11 cellular contexts compared by ENCODE assay signal in the genomic region with DNA sequence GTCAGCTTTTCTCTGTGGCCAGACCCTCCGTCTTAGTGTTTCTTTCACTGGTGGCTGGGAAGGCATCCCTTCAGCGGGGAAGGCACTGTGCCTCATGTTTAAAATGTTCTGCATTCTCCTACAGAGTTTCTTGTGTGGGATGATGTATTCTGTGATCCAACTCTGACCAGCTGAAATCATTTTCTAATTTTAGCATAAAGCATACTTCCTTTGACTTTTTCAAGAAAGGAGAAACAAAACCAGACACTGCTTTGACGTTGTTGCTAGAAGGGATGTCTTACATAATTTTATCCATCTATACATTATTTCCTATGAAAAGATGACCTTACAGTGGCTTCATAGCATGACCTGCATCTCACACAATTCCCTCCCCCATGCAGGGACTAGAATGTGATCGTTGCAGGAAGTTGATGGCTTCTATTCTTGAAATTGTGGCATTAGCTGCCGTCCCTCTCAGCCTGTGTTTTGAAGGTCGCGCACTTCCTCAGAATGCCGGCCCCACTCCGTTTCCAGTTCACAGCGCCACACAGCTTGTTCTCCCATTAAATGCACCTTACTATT. TPM values are rescaled to one million over a fixed set of nuclear protein-coding genes. Genes with fewer than 3 reads are reported as not detected.
DNase-seq lines count a peak whose midpoint lies in the region; TF ChIP-seq lines count a peak whose summit lies in the region.
"Had no signal": no experiment of that assay in that cellular context is flagged by ENCODE, and none has a peak within 500 bp of the region (broad histone marks: within the 10 kb centered on the region; RNA-seq: fewer than 3 reads in every experiment).

No MANE protein-coding gene starts in this region.

- POLR2A ChIA-PET in activated CD4-positive, alpha-beta memory T cell treated with anti-CD3 and anti-CD28 coated beads, Interleukin-2, amount 10 ng/mL, durations not matched to agents 7 days and 5 days (lab: Charles Lee): no interaction called here

- H3K4me3 Mint-ChIP-seq in activated CD4-positive, alpha-beta memory T cell treated with anti-CD3 and anti-CD28 coated beads, Interleukin-2, amount 10 ng/mL, durations not matched to agents 7 days and 5 days: no peak overlapping the region
- H3K4me3 Mint-ChIP-seq: activated T-cell treated with anti-CD3 and anti-CD28 coated beads, Interleukin-2, amount 50 U/mL, for 24 hours had no signal

- peak overlapping the region; percentile 12 for H3K27ac ChIP-seq in parathyroid adenoma

- H3K27me3 ChIP-seq in parathyroid adenoma (ENCODE audit: control insufficient read depth, insufficient read depth, low read length): no peaks in the 10 kb centered on the region

- no peak overlapping the region for H3K27ac Mint-ChIP-seq in activated CD4-positive, alpha-beta memory T cell treated with anti-CD3 and anti-CD28 coated beads, Interleukin-2, amount 10 ng/mL, durations not matched to agents 7 days and 5 days
- H3K27ac Mint-ChIP-seq: activated T-cell treated with anti-CD3 and anti-CD28 coated beads, Interleukin-2, amount 50 U/mL, for 24 hours had no signal

- no peaks in the 10 kb centered on the region for H3K4me1 ChIP-seq in parathyroid adenoma

- H3K4me3 ChIP-seq in fibroblast of pulmonary artery (replicated peaks; ENCODE audit: low read depth, low read length): no peak overlapping the region
- no peak overlapping the region for H3K4me3 ChIP-seq in parathyroid adenoma (ENCODE audit: low read depth, low read length)

- CTCF ChIA-PET in activated CD4-positive, alpha-beta memory T cell treated with anti-CD3 and anti-CD28 coated beads, Interleukin-2, amount 10 ng/mL, durations not matched to agents 7 days and 5 days (lab: Charles Lee): no interaction called here

- H3K27me3 Mint-ChIP-seq in activated CD4-positive, alpha-beta memory T cell treated with anti-CD3 and anti-CD28 coated beads, Interleukin-2, amount 10 ng/mL, durations not matched to agents 7 days and 5 days: no peaks in the 10 kb centered on the region
- H3K27me3 Mint-ChIP-seq: activated T-cell treated with anti-CD3 and anti-CD28 coated beads, Interleukin-2, amount 50 U/mL, for 24 hours had no signal

- peaks cover 79% of the 10 kb centered on the region for H3K36me3 Mint-ChIP-seq in activated CD4-positive, alpha-beta memory T cell treated with anti-CD3 and anti-CD28 coated beads, Interleukin-2, amount 10 ng/mL, durations not matched to agents 7 days and 5 days (ENCODE audit: low read depth)

- TF ChIP-seq CTCF in fibroblast of pulmonary artery (IDR thresholded peaks at IDR 0.05; ENCODE audit: low read length, missing control alignments): no peak
- TF ChIP-seq CTCF in parathyroid adenoma (IDR thresholded peaks at IDR 0.05): no peak

- no peaks in the 10 kb centered on the region for H3K9me3 Mint-ChIP-seq in activated CD4-positive, alpha-beta memory T cell treated with anti-CD3 and anti-CD28 coated beads, Interleukin-2, amount 10 ng/mL, durations not matched to agents 7 days and 5 days
- H3K9me3 Mint-ChIP-seq: activated T-cell treated with anti-CD3 and anti-CD28 coated beads, Interleukin-2, amount 50 U/mL, for 24 hours had no signal

- no peaks in the 10 kb centered on the region for H3K36me3 ChIP-seq in parathyroid adenoma (ENCODE audit: control insufficient read depth, insufficient read depth, low read length)

- peaks cover 13% of the 10 kb centered on the region for H3K4me1 Mint-ChIP-seq in activated CD4-positive, alpha-beta memory T cell treated with anti-CD3 and anti-CD28 coated beads, Interleukin-2, amount 10 ng/mL, durations not matched to agents 7 days and 5 days

- no peak overlapping the region for H3K4me2 ChIP-seq in parathyroid adenoma (ENCODE audit: low read length)

- peak; percentile 40 for DNase-seq in AG20443 (ENCODE audit: low spot score)
- peak; percentile 4 for DNase-seq in SIG-M5 (lab: John Stamatoyannopoulos, UW)
- peak; percentile 76 for DNase-seq in fibroblast of pulmonary artery (ENCODE audit: low read depth)
- DNase-seq in activated CD4-positive, alpha-beta memory T cell treated with anti-CD3 and anti-CD28 coated beads, Interleukin-2, amount 10 ng/mL, durations not matched to agents 7 days and 5 days: no peak
- no peak for DNase-seq in activated CD4-positive, alpha-beta T cell treated with anti-CD3 and anti-CD28 coated beads, Interleukin-2, amount 50 U/mL, for 1 hour
- no peak for DNase-seq in HuH-7.5 (ENCODE audit: low spot score)
- DNase-seq in effector CD4-positive, alpha-beta T cell: no peak
- DNase-seq: activated T-cell treated with anti-CD3 and anti-CD28 coated beads, Interleukin-2, amount 50 U/mL, for 24 hours; Karpas-422 had no signal

- H2AFZ ChIP-seq in parathyroid adenoma: no peak overlapping the region

- H3K9me3 ChIP-seq in parathyroid adenoma (ENCODE audit: control insufficient read depth, low read length): no peaks in the 10 kb centered on the region

- H3K79me2 ChIP-seq in parathyroid adenoma: no peaks in the 10 kb centered on the region

- no peak overlapping the region for H3K9ac ChIP-seq in parathyroid adenoma

RNA-seq across cellular contexts. Expression of a gene that starts 38.6 kb away (rescaled TPM):
- total RNA-seq in activated CD4-positive, alpha-beta memory T cell treated with anti-CD3 and anti-CD28 coated beads, Interleukin-2, amount 10 ng/mL, durations not matched to agents 7 days and 5 days: under 1 TPM; 0.73 to 0.93 TPM
- total RNA-seq: renal cortical epithelial cell had no signal

Comparison
In these comparisons a context has a peak if more than half of its experiments do, and no peak if none do; other contexts are left out.
1. DNase-seq: peak in AG20443 (single experiment), SIG-M5 (single experiment) and fibroblast of pulmonary artery (single experiment); none in activated CD4-positive, alpha-beta memory T cell treated with anti-CD3 and anti-CD28 coated beads, Interleukin-2, amount 10 ng/mL, durations not matched to agents 7 days and 5 days (single experiment), activated CD4-positive, alpha-beta T cell treated with anti-CD3 and anti-CD28 coated beads, Interleukin-2, amount 50 U/mL, for 1 hour (single experiment), HuH-7.5 (single experiment) and effector CD4-positive, alpha-beta T cell (single experiment).